ENCODE assay signal across 13 cellular contexts in genomic region chr15:66622677-66623076, GRCh38.
A peak's percentile ranks its signal among the peaks of the same experiment; 100 is the strongest.
DNase-seq lines count a peak whose midpoint lies in the region; ATAC-seq lines count a peak whose summit lies in the region.
"Had no signal": no experiment of that assay in that cellular context is flagged by ENCODE, and none has a peak within 500 bp of the region (broad histone marks: within the 10 kb centered on the region; RNA-seq: fewer than 3 reads in every experiment).

No MANE protein-coding gene starts in this region.

- H3K27me3 ChIP-seq in iPS-20b (ENCODE audit: insufficient read depth, low read length): peaks cover 17% of the 10 kb centered on the region; the same call in 1 of the 2 replicates
- H3K27me3 ChIP-seq: testis had no signal

- DNase-seq in HCEC 1CT (peak; percentile 11), SK-N-MC (ENCODE audit: low read depth, low spot score) (no peak), stromal cell of bone marrow (ENCODE audit: low read depth) (peak; percentile 31), NCI-H524 (lab: John Stamatoyannopoulos, UW) (no peak), COLO668 (lab: John Stamatoyannopoulos, UW; ENCODE audit: unreplicated experiment) (no peak)
- DNase-seq: activated CD4-positive, alpha-beta T cell treated with anti-CD3 and anti-CD28 coated beads, Interleukin-2, amount 10 ng/mL, durations not matched to agents 7 days and 5 days; activated T-cell treated with anti-CD3 and anti-CD28 coated beads, Interleukin-2, amount 50 U/mL, for 72 hours; PC-9; T-helper 17 cell; testis had no signal

- H3K27ac ChIP-seq in SK-N-MC (peak overlapping the region; percentile 81), iPS-20b (ENCODE audit: low read length) (no peak overlapping the region)
- H3K27ac ChIP-seq: PC-9 had no signal

- H3K9ac ChIP-seq in SK-N-MC (ENCODE audit: insufficient read length) (no peak overlapping the region), iPS-20b (ENCODE audit: low read depth, low read length) (0 out of 2 replicates have a peak overlapping the region, but pooled peaks have one; percentile 7)

- H3K4me1 ChIP-seq in iPS-20b (ENCODE audit: insufficient read depth, low read length): peaks cover 39% of the 10 kb centered on the region

- ATAC-seq in GM18502 (IDR thresholded peaks at IDR 0.05; ENCODE audit: poor library complexity, unreplicated experiment) (no peak), GM19467 (IDR thresholded peaks at IDR 0.05; ENCODE audit: unreplicated experiment) (no peak)
- ATAC-seq: activated T-cell treated with anti-CD3 and anti-CD28 coated beads, Interleukin-2, amount 50 U/mL, for 72 hours; T-helper 17 cell had no signal

- H3K9me3 ChIP-seq in SK-N-MC (ENCODE audit: low read depth, low read length) (no peaks in the 10 kb centered on the region), iPS-20b (ENCODE audit: insufficient read depth, low read depth, low read length) (no peaks in the 10 kb centered on the region)
- H3K9me3 ChIP-seq: testis had no signal

- H3K4me3 ChIP-seq in SK-N-MC (no peak overlapping the region), iPS-20b (ENCODE audit: low read length) (peak overlapping the region; percentile 34; the same call in 1 of the 2 replicates)
- H3K4me3 ChIP-seq: PC-9 had no signal

- no peaks in the 10 kb centered on the region for H3K36me3 ChIP-seq in SK-N-MC (ENCODE audit: insufficient read depth, low read length)
- H3K36me3 ChIP-seq in iPS-20b (ENCODE audit: insufficient read depth, low read depth, low read length): no peaks in the 10 kb centered on the region

Comparison
In these comparisons a context has a peak if more than half of its experiments do, and no peak if none do; other contexts are left out.
1. DNase-seq: peak in HCEC 1CT (single experiment) and stromal cell of bone marrow (single experiment); none in SK-N-MC (single experiment), NCI-H524 (0 of 2) and COLO668 (single experiment).